Comparison of ENCODE assay signal across 8 cellular contexts in the genomic region with DNA sequence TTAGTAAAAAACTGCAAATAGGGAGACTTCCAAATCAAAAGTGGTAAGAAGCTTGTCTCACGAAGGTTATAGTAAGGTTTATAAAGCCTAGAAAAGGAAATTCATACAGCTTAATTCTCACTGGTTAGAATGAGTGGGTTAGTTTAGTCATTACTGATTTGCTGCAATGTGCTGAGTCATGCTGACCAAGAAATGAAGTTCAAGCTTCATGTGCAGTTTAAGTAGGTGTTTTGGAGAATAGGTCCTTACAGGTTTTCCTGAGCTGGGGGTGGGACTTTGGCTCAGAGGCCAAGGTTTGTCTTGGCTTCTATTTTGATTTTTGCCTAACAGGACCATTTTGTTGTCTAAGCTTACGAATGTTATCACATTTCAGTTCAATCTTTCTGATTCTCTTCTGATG. TPM values are rescaled to one million over a fixed set of nuclear protein-coding genes. Genes with fewer than 3 reads are reported as not detected.
DNase-seq lines count a peak whose midpoint lies in the region; ATAC-seq and TF ChIP-seq lines count a peak whose summit lies in the region.

No MANE protein-coding gene starts in this region.

- POLR2A ChIA-PET in activated CD8-positive, alpha-beta T cell treated with anti-CD3 and anti-CD28 coated beads, Interleukin-2, amount 10 ng/mL, durations not matched to agents 7 days and 5 days (lab: Charles Lee): interaction anchor here (1.3 to 2.2 kb wide), 2 partner anchors 14 to 115 kb away, joined by 4 to 9 read pairs; no protein-coding TSS in a partner anchor

- peaks cover 13% of the 10 kb centered on the region for H3K36me3 Mint-ChIP-seq in activated naive CD4-positive, alpha-beta T cell treated with anti-CD3 and anti-CD28 coated beads for 36 hours (ENCODE audit: low read depth)
- H3K36me3 Mint-ChIP-seq in activated naive CD4-positive, alpha-beta T cell treated with anti-CD3 and anti-CD28 coated beads, Interleukin-2, amount 10 ng/mL, durations not matched to agents 7 days and 5 days: peaks cover 47% of the 10 kb centered on the region
- H3K36me3 Mint-ChIP-seq in activated CD8-positive, alpha-beta T cell treated with anti-CD3 and anti-CD28 coated beads, Interleukin-2, amount 10 ng/mL, durations not matched to agents 7 days and 5 days (ENCODE audit: low read depth): peaks cover 46% of the 10 kb centered on the region
- peaks cover 27% of the 10 kb centered on the region for H3K36me3 Mint-ChIP-seq in stimulated activated memory B cell treated with anti-CD40 and anti-IgM and Interleukin-4, amounts not matched to agents 10 μg/mL and 1 μg/mL and 100 μg/mL, for 72 hours

- H3K27me3 Mint-ChIP-seq in activated naive CD4-positive, alpha-beta T cell treated with anti-CD3 and anti-CD28 coated beads for 36 hours (ENCODE audit: low read depth): no peaks in the 10 kb centered on the region
- H3K27me3 Mint-ChIP-seq in activated naive CD4-positive, alpha-beta T cell treated with anti-CD3 and anti-CD28 coated beads, Interleukin-2, amount 10 ng/mL, durations not matched to agents 7 days and 5 days: no peaks in the 10 kb centered on the region
- H3K27me3 Mint-ChIP-seq in activated CD8-positive, alpha-beta T cell treated with anti-CD3 and anti-CD28 coated beads, Interleukin-2, amount 10 ng/mL, durations not matched to agents 7 days and 5 days (ENCODE audit: low read depth): no peaks in the 10 kb centered on the region
- no peaks in the 10 kb centered on the region for H3K27me3 Mint-ChIP-seq in stimulated activated memory B cell treated with anti-CD40 and anti-IgM and Interleukin-4, amounts not matched to agents 10 μg/mL and 1 μg/mL and 100 μg/mL, for 72 hours

- no peak overlapping the region for H3K4me3 Mint-ChIP-seq in activated naive CD4-positive, alpha-beta T cell treated with anti-CD3 and anti-CD28 coated beads for 36 hours
- H3K4me3 Mint-ChIP-seq in activated naive CD4-positive, alpha-beta T cell treated with anti-CD3 and anti-CD28 coated beads, Interleukin-2, amount 10 ng/mL, durations not matched to agents 7 days and 5 days: no peak overlapping the region
- no peak overlapping the region for H3K4me3 Mint-ChIP-seq in activated CD8-positive, alpha-beta T cell treated with anti-CD3 and anti-CD28 coated beads, Interleukin-2, amount 10 ng/mL, durations not matched to agents 7 days and 5 days
- no peak overlapping the region for H3K4me3 Mint-ChIP-seq in stimulated activated memory B cell treated with anti-CD40 and anti-IgM and Interleukin-4, amounts not matched to agents 10 μg/mL and 1 μg/mL and 100 μg/mL, for 72 hours

- H3K4me1 ChIP-seq in heart right ventricle: peaks cover 0 to 28% (median 15%) of the 10 kb centered on the region in 9 donors

- no peak for TF ChIP-seq CTCF in heart right ventricle (IDR thresholded peaks at IDR 0.05)

- DNase-seq in activated naive CD4-positive, alpha-beta T cell treated with anti-CD3 and anti-CD28 coated beads for 36 hours: peak; percentile 73
- DNase-seq in activated naive CD4-positive, alpha-beta T cell treated with anti-CD3 and anti-CD28 coated beads, Interleukin-2, amount 10 ng/mL, durations not matched to agents 7 days and 5 days: no peak
- DNase-seq in activated CD8-positive, alpha-beta T cell treated with anti-CD3 and anti-CD28 coated beads, Interleukin-2, amount 10 ng/mL, durations not matched to agents 7 days and 5 days: no peak
- no peak for DNase-seq in heart right ventricle
- no peak for DNase-seq in foreskin melanocyte
- DNase-seq in epidermal melanocyte (ENCODE audit: insufficient read length, low spot score): no peak

- H3K27ac Mint-ChIP-seq in activated naive CD4-positive, alpha-beta T cell treated with anti-CD3 and anti-CD28 coated beads for 36 hours: peak overlapping the region; percentile 50
- H3K27ac Mint-ChIP-seq in activated naive CD4-positive, alpha-beta T cell treated with anti-CD3 and anti-CD28 coated beads, Interleukin-2, amount 10 ng/mL, durations not matched to agents 7 days and 5 days: no peak overlapping the region
- peak overlapping the region; percentile 3 for H3K27ac Mint-ChIP-seq in activated CD8-positive, alpha-beta T cell treated with anti-CD3 and anti-CD28 coated beads, Interleukin-2, amount 10 ng/mL, durations not matched to agents 7 days and 5 days
- H3K27ac Mint-ChIP-seq in stimulated activated memory B cell treated with anti-CD40 and anti-IgM and Interleukin-4, amounts not matched to agents 10 μg/mL and 1 μg/mL and 100 μg/mL, for 72 hours: peak overlapping the region; percentile 74

- CTCF ChIA-PET in activated naive CD4-positive, alpha-beta T cell treated with anti-CD3 and anti-CD28 coated beads for 36 hours (lab: Charles Lee): interaction anchor here (0.6 to 2.4 kb wide), 3 partner anchors 11 to 47 kb away, joined by 4 to 8 read pairs (median 4); no protein-coding TSS in a partner anchor
- CTCF ChIA-PET in activated naive CD4-positive, alpha-beta T cell treated with anti-CD3 and anti-CD28 coated beads, Interleukin-2, amount 10 ng/mL, durations not matched to agents 7 days and 5 days (lab: Charles Lee): interaction anchor here (0.6 to 1.3 kb wide), 3 partner anchors 11 to 171 kb away, joined by 3 read pairs; no protein-coding TSS in a partner anchor
- CTCF ChIA-PET in activated CD8-positive, alpha-beta T cell treated with anti-CD3 and anti-CD28 coated beads, Interleukin-2, amount 10 ng/mL, durations not matched to agents 7 days and 5 days (lab: Charles Lee): interaction anchor here (0.8 to 3.3 kb wide), 10 partner anchors 11 to 174 kb away, joined by 3 to 35 read pairs (median 4); no protein-coding TSS in a partner anchor

- H3K4me1 Mint-ChIP-seq in activated naive CD4-positive, alpha-beta T cell treated with anti-CD3 and anti-CD28 coated beads for 36 hours (ENCODE audit: low read depth): peaks cover 34% of the 10 kb centered on the region
- H3K4me1 Mint-ChIP-seq in activated naive CD4-positive, alpha-beta T cell treated with anti-CD3 and anti-CD28 coated beads, Interleukin-2, amount 10 ng/mL, durations not matched to agents 7 days and 5 days: peaks cover 25% of the 10 kb centered on the region
- H3K4me1 Mint-ChIP-seq in activated CD8-positive, alpha-beta T cell treated with anti-CD3 and anti-CD28 coated beads, Interleukin-2, amount 10 ng/mL, durations not matched to agents 7 days and 5 days (ENCODE audit: low read depth): peaks cover 13% of the 10 kb centered on the region
- peaks cover 10% of the 10 kb centered on the region for H3K4me1 Mint-ChIP-seq in stimulated activated memory B cell treated with anti-CD40 and anti-IgM and Interleukin-4, amounts not matched to agents 10 μg/mL and 1 μg/mL and 100 μg/mL, for 72 hours

- no peaks in the 10 kb centered on the region for H3K9me3 ChIP-seq in heart right ventricle

- H3K27ac ChIP-seq in heart right ventricle: peak overlapping the region in 5 of 10 donors; percentile 2 to 66 (median 25)

- peaks cover 0 to 48% (median 8%) of the 10 kb centered on the region in 9 donors for H3K36me3 ChIP-seq in heart right ventricle

- H3K4me3 ChIP-seq in heart right ventricle: no peak overlapping the region

- no peaks in the 10 kb centered on the region for H3K9me3 Mint-ChIP-seq in activated naive CD4-positive, alpha-beta T cell treated with anti-CD3 and anti-CD28 coated beads for 36 hours
- H3K9me3 Mint-ChIP-seq in activated naive CD4-positive, alpha-beta T cell treated with anti-CD3 and anti-CD28 coated beads, Interleukin-2, amount 10 ng/mL, durations not matched to agents 7 days and 5 days: peaks cover 3% of the 10 kb centered on the region
- H3K9me3 Mint-ChIP-seq in activated CD8-positive, alpha-beta T cell treated with anti-CD3 and anti-CD28 coated beads, Interleukin-2, amount 10 ng/mL, durations not matched to agents 7 days and 5 days (ENCODE audit: insufficient read depth): no peaks in the 10 kb centered on the region
- H3K9me3 Mint-ChIP-seq in stimulated activated memory B cell treated with anti-CD40 and anti-IgM and Interleukin-4, amounts not matched to agents 10 μg/mL and 1 μg/mL and 100 μg/mL, for 72 hours: no peaks in the 10 kb centered on the region

- intact Hi-C loops in activated naive CD4-positive, alpha-beta T cell treated with anti-CD3 and anti-CD28 coated beads for 36 hours (cut with micrococcal nuclease): loop anchor here (1.0 kb wide), 2 partner anchors 10 to 14 kb away; no protein-coding TSS in a partner anchor
- intact Hi-C loops in heart right ventricle (cut with DNase I): loop anchor here in 1 of 10 donors (5.0 kb wide), 1 partner anchor 37 kb away; no protein-coding TSS in a partner anchor

- WGBS in heart right ventricle, 2 donors: 58 to 62% methylated on average over 2 of the region's 2 CpGs

- no peaks in the 10 kb centered on the region for H3K27me3 ChIP-seq in heart right ventricle

- peak; percentile 78 for ATAC-seq in HG03432 (IDR thresholded peaks at IDR 0.05; ENCODE audit: unreplicated experiment)
- peak; percentile 49 for ATAC-seq in activated CD8-positive, alpha-beta T cell treated with anti-CD3 and anti-CD28 coated beads, Interleukin-2, amount 10 ng/mL, durations not matched to agents 7 days and 5 days
- peak in 6 of 8 donors; percentile 42 to 77 (median 58) for ATAC-seq in heart right ventricle
- ATAC-seq in stimulated activated memory B cell treated with anti-CD40 and anti-IgM and Interleukin-4, amounts not matched to agents 10 μg/mL and 1 μg/mL and 100 μg/mL, for 72 hours: peak; percentile 45

RNA-seq across cellular contexts. Expression of a gene that starts 15.1 kb away (rescaled TPM):
- 10 to 100 TPM; 25.1 to 26.6 TPM for total RNA-seq in activated naive CD4-positive, alpha-beta T cell treated with anti-CD3 and anti-CD28 coated beads for 36 hours
- total RNA-seq in activated CD8-positive, alpha-beta T cell treated with anti-CD3 and anti-CD28 coated beads, Interleukin-2, amount 10 ng/mL, durations not matched to agents 7 days and 5 days: 10 to 100 TPM; 20.1 to 21.9 TPM
- 10 to 100 TPM; 31.8 to 55.2 (median 45.2) TPM for total RNA-seq in heart right ventricle
- polyA plus RNA-seq in heart right ventricle: 10 to 100 TPM in 1 of 2 donors, 1 to 10 TPM in 1; 8.3 to 11.2 TPM

RNA-seq across cellular contexts. Expression of a gene that starts 56.0 kb away (rescaled TPM):
- not detected for total RNA-seq in activated naive CD4-positive, alpha-beta T cell treated with anti-CD3 and anti-CD28 coated beads for 36 hours
- not detected for total RNA-seq in activated CD8-positive, alpha-beta T cell treated with anti-CD3 and anti-CD28 coated beads, Interleukin-2, amount 10 ng/mL, durations not matched to agents 7 days and 5 days
- total RNA-seq in heart right ventricle: 1 to 10 TPM in 7 of 10 donors, under 1 TPM in 3; 0.20 to 3.3 (median 1.2) TPM
- under 1 TPM; 0.04 to 0.29 TPM for polyA plus RNA-seq in heart right ventricle
